In the genomic region with DNA sequence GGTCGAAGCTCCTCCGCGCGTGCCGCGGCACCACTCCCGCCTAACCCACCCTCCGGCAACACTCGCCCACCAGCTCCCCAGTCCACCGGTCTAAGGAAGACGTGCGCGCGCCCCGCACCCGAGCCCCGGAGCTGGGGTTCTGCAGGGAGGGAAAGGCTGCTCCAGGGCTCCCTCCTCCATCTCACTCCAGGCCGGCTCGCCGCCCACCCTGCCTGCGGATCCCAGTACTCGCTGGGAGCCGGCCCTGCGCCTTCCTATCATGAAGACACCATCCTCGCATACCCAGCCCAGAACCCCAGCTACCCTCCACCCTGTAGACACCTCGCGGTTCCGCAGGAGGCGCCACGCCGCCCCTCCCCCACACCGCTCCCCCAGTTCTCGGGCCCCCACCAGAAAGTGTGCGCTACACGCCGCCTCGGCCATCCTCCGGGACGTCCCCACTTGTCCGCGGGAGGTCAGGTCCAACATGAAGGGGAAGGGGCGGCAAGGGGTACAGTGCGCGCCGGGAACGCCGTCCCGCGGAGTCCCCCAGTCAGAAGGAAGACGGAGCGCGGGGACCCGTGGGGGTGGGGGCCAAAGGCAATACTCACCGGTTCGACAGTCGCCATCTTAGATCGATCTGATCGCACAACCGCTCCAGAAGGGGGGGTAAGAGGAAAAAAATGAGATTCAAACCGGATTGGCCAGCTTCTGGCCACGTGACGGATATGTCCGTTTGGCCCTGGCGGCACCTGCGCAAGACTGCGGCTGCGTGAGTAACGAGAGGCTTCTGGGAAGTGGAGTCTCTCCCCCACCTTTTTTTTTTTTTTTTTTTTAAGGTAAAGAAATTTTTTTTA, we compare ENCODE assay signal across 1 cellular context.
A peak's percentile ranks its signal among the peaks of the same experiment; 100 is the strongest.
TF ChIP-seq lines count a peak whose summit lies in the region.

A gene with protein sequence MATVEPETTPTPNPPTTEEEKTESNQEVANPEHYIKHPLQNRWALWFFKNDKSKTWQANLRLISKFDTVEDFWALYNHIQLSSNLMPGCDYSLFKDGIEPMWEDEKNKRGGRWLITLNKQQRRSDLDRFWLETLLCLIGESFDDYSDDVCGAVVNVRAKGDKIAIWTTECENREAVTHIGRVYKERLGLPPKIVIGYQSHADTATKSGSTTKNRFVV (minus strand): TSS at position 629 of the 836 bp plus-strand sequence. CDS start 21 bp downstream, at position 608.

TF ChIP-seq in HepG2, 621 proteins besides CTCF, POLR2A, EP300 and RAD21 (continued from another document and continues in another):
- TF ChIP-seq, protein P1, sequence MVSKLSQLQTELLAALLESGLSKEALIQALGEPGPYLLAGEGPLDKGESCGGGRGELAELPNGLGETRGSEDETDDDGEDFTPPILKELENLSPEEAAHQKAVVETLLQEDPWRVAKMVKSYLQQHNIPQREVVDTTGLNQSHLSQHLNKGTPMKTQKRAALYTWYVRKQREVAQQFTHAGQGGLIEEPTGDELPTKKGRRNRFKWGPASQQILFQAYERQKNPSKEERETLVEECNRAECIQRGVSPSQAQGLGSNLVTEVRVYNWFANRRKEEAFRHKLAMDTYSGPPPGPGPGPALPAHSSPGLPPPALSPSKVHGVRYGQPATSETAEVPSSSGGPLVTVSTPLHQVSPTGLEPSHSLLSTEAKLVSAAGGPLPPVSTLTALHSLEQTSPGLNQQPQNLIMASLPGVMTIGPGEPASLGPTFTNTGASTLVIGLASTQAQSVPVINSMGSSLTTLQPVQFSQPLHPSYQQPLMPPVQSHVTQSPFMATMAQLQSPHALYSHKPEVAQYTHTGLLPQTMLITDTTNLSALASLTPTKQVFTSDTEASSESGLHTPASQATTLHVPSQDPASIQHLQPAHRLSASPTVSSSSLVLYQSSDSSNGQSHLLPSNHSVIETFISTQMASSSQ (IDR thresholded peaks at IDR 0.05; ENCODE audit: low read depth): no peak
- TF ChIP-seq, protein P1 (CRISPR knock-in tag; IDR thresholded peaks at IDR 0.05; ENCODE audit: borderline replicate concordance): peak; percentile 12; the same call in 1 of the 2 replicates
- TF ChIP-seq, protein P2, sequence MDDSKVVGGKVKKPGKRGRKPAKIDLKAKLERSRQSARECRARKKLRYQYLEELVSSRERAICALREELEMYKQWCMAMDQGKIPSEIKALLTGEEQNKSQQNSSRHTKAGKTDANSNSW (CRISPR knock-in tag; IDR thresholded peaks at IDR 0.05; ENCODE audit: borderline replicate concordance): no peak
- TF ChIP-seq, protein P3, sequence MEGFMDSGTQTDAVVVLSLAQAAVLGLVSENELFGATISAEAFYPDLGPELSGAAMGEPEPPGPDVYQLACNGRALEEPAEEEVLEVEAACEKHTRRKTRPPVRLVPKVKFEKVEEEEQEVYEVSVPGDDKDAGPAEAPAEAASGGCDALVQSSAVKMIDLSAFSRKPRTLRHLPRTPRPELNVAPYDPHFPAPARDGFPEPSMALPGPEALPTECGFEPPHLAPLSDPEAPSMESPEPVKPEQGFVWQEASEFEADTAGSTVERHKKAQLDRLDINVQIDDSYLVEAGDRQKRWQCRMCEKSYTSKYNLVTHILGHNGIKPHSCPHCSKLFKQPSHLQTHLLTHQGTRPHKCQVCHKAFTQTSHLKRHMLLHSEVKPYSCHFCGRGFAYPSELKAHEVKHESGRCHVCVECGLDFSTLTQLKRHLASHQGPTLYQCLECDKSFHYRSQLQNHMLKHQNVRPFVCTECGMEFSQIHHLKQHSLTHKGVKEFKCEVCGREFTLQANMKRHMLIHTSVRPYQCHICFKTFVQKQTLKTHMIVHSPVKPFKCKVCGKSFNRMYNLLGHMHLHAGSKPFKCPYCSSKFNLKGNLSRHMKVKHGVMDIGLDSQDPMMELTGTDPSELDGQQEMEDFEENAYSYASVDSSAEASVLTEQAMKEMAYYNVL (CRISPR knock-in tag; IDR thresholded peaks at IDR 0.05; ENCODE audit: borderline replicate concordance): no peak; the same call in 1 of the 2 replicates
- no peak; the same call in 1 of the 2 replicates for TF ChIP-seq RARA (CRISPR knock-in tag; IDR thresholded peaks at IDR 0.05)
- TF ChIP-seq KDM5A (IDR thresholded peaks at IDR 0.05; ENCODE audit: borderline replicate concordance, low read length): peak; percentile 78; the same call in 1 of the 2 replicates
- TF ChIP-seq, protein P4, sequence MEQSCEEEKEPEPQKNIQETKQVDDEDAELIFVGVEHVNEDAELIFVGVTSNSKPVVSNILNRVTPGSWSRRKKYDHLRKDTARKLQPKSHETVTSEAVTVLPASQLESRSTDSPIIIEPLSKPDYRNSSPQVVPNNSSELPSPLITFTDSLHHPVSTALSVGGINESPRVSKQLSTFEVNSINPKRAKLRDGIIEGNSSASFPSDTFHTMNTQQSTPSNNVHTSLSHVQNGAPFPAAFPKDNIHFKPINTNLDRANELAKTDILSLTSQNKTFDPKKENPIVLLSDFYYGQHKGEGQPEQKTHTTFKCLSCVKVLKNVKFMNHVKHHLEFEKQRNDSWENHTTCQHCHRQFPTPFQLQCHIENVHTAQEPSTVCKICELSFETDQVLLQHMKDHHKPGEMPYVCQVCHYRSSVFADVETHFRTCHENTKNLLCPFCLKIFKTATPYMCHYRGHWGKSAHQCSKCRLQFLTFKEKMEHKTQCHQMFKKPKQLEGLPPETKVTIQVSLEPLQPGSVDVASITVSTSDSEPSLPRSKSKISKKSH (CRISPR knock-in tag; IDR thresholded peaks at IDR 0.05; ENCODE audit: borderline replicate concordance): no peak
- TF ChIP-seq, protein P5, sequence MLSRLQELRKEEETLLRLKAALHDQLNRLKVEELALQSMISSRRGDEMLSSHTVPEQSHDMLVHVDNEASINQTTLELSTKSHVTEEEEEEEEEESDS (CRISPR knock-in tag; IDR thresholded peaks at IDR 0.05; ENCODE audit: borderline replicate concordance): no peak
- no peak for TF ChIP-seq ZBTB1 (CRISPR knock-in tag; IDR thresholded peaks at IDR 0.05; ENCODE audit: borderline replicate concordance)
- TF ChIP-seq, protein P6, sequence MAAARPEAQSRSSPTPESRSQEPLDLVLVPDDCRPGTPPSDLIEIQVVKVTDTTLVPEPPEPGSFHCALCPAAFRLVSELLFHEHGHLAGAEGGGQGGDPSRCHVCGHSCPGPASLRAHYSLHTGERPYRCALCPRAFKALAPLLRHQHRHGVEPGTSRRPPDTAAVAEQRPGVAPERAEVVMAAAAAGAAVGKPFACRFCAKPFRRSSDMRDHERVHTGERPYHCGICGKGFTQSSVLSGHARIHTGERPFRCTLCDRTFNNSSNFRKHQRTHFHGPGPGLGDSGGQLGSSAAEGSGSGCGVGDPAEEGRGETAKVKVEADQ (CRISPR knock-in tag; IDR thresholded peaks at IDR 0.05; ENCODE audit: borderline replicate concordance): no peak; the same call in 1 of the 2 replicates
- TF ChIP-seq MAF1 (CRISPR knock-in tag; IDR thresholded peaks at IDR 0.05; ENCODE audit: borderline replicate concordance): no peak
- peak; percentile 77; the same call in 1 of the 2 replicates for TF ChIP-seq ZNF616 (CRISPR knock-in tag; IDR thresholded peaks at IDR 0.05; ENCODE audit: low read depth)
- TF ChIP-seq ZNF607 (CRISPR knock-in tag; IDR thresholded peaks at IDR 0.05; ENCODE audit: borderline replicate concordance): no peak
- peak; percentile 3; the same call in 1 of the 2 replicates for TF ChIP-seq RXRB (CRISPR knock-in tag; IDR thresholded peaks at IDR 0.05; ENCODE audit: borderline replicate concordance)
- TF ChIP-seq, protein P7, sequence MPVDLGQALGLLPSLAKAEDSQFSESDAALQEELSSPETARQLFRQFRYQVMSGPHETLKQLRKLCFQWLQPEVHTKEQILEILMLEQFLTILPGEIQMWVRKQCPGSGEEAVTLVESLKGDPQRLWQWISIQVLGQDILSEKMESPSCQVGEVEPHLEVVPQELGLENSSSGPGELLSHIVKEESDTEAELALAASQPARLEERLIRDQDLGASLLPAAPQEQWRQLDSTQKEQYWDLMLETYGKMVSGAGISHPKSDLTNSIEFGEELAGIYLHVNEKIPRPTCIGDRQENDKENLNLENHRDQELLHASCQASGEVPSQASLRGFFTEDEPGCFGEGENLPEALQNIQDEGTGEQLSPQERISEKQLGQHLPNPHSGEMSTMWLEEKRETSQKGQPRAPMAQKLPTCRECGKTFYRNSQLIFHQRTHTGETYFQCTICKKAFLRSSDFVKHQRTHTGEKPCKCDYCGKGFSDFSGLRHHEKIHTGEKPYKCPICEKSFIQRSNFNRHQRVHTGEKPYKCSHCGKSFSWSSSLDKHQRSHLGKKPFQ (CRISPR knock-in tag; IDR thresholded peaks at IDR 0.05; ENCODE audit: insufficient replicate concordance): peak; percentile 3
- TF ChIP-seq, protein P8, sequence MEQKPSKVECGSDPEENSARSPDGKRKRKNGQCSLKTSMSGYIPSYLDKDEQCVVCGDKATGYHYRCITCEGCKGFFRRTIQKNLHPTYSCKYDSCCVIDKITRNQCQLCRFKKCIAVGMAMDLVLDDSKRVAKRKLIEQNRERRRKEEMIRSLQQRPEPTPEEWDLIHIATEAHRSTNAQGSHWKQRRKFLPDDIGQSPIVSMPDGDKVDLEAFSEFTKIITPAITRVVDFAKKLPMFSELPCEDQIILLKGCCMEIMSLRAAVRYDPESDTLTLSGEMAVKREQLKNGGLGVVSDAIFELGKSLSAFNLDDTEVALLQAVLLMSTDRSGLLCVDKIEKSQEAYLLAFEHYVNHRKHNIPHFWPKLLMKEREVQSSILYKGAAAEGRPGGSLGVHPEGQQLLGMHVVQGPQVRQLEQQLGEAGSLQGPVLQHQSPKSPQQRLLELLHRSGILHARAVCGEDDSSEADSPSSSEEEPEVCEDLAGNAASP (CRISPR knock-in tag; IDR thresholded peaks at IDR 0.05; ENCODE audit: borderline replicate concordance): no peak
- TF ChIP-seq, protein P9, sequence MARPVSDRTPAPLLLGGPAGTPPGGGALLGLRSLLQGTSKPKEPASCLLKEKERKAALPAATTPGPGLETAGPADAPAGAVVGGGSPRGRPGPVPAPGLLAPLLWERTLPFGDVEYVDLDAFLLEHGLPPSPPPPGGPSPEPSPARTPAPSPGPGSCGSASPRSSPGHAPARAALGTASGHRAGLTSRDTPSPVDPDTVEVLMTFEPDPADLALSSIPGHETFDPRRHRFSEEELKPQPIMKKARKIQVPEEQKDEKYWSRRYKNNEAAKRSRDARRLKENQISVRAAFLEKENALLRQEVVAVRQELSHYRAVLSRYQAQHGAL (CRISPR knock-in tag; IDR thresholded peaks at IDR 0.05; ENCODE audit: not compliant biosample characterization): no peak
- TF ChIP-seq, protein P10, sequence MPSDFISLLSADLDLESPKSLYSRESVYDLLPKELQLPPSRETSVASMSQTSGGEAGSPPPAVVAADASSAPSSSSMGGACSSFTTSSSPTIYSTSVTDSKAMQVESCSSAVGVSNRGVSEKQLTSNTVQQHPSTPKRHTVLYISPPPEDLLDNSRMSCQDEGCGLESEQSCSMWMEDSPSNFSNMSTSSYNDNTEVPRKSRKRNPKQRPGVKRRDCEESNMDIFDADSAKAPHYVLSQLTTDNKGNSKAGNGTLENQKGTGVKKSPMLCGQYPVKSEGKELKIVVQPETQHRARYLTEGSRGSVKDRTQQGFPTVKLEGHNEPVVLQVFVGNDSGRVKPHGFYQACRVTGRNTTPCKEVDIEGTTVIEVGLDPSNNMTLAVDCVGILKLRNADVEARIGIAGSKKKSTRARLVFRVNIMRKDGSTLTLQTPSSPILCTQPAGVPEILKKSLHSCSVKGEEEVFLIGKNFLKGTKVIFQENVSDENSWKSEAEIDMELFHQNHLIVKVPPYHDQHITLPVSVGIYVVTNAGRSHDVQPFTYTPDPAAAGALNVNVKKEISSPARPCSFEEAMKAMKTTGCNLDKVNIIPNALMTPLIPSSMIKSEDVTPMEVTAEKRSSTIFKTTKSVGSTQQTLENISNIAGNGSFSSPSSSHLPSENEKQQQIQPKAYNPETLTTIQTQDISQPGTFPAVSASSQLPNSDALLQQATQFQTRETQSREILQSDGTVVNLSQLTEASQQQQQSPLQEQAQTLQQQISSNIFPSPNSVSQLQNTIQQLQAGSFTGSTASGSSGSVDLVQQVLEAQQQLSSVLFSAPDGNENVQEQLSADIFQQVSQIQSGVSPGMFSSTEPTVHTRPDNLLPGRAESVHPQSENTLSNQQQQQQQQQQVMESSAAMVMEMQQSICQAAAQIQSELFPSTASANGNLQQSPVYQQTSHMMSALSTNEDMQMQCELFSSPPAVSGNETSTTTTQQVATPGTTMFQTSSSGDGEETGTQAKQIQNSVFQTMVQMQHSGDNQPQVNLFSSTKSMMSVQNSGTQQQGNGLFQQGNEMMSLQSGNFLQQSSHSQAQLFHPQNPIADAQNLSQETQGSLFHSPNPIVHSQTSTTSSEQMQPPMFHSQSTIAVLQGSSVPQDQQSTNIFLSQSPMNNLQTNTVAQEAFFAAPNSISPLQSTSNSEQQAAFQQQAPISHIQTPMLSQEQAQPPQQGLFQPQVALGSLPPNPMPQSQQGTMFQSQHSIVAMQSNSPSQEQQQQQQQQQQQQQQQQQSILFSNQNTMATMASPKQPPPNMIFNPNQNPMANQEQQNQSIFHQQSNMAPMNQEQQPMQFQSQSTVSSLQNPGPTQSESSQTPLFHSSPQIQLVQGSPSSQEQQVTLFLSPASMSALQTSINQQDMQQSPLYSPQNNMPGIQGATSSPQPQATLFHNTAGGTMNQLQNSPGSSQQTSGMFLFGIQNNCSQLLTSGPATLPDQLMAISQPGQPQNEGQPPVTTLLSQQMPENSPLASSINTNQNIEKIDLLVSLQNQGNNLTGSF (CRISPR knock-in tag; IDR thresholded peaks at IDR 0.05): peak; percentile 50; the same call in 1 of the 2 replicates
- peak; percentile 53; the same call in 1 of the 2 replicates for TF ChIP-seq ERF (CRISPR knock-in tag; IDR thresholded peaks at IDR 0.05)
- no peak for TF ChIP-seq CENPX (CRISPR knock-in tag; IDR thresholded peaks at IDR 0.05)
- TF ChIP-seq, protein P11, sequence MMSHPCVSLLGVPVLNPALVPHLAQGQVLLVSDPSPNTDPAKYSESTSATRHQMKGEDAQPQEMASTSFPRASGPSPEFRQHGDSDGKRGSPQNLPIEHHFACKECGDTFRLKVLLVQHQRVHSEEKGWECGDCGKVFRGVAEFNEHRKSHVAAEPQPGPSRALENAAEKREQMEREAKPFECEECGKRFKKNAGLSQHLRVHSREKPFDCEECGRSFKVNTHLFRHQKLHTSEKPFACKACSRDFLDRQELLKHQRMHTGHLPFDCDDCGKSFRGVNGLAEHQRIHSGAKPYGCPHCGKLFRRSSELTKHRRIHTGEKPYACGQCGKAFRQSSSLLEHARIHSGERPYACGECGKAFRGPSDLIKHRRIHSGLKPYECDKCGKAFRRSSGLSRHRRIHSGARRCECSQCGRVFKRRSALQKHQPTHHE (CRISPR knock-in tag; IDR thresholded peaks at IDR 0.05; ENCODE audit: borderline replicate concordance): no peak
- no peak for TF ChIP-seq SIX4 (CRISPR knock-in tag; IDR thresholded peaks at IDR 0.05)
- TF ChIP-seq XRCC5 (optimal IDR thresholded peaks at IDR 0.05; ENCODE audit: low read length): peak; percentile 37
- TF ChIP-seq ZFP36 (IDR thresholded peaks at IDR 0.05; ENCODE audit: borderline replicate concordance, low read depth, low read length, partially characterized antibody): no peak
- no peak for TF ChIP-seq STAT5B (CRISPR knock-in tag; IDR thresholded peaks at IDR 0.05)
